Comparison of ENCODE assay signal across 8 cellular contexts in the genomic region with DNA sequence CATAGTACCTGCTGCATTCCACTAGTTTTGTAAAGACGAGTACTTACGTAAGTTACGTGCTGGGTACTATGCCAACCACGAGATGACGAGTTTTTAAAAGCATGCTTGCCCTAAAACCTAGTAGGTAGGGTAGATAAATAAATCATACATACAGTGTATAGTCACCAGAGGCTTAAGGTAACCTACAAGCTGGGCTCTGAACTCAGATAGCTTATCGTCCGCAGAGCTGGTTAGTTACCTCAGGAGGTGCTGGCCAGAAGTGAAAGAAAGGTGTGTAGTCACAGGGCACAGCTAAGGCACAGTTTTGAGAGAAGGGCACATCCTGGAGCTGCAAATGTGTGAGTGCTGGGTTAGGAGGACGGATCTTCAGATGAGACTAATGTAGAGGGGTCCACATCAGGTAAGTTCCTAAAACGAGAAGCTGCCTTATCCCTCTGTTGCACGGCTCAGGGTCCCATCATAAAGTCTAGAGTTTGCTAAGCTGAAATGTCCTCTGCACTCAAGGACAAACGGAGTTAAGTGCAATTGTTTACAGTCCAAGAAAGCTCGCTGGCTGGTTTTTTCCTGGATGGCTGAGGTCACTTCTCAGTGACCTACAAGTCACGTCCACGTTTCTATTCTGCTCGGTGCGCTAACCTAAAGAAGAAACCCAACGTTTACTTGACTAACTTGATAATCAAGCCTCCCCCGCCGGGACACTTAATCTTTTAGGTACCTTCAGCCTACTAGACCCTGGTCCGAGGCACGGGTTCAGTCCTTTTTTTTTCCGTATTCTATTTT. TPM values are rescaled to one million over a fixed set of nuclear protein-coding genes. Genes with fewer than 3 reads are reported as not detected.
A peak's percentile ranks its signal among the peaks of the same experiment; 100 is the strongest.
DNase-seq lines count a peak whose midpoint lies in the region; TF ChIP-seq lines count a peak whose summit lies in the region.

No MANE protein-coding gene starts in this region.

- H3K9me3 ChIP-seq in uterus: no peaks in the 10 kb centered on the region

- H3K27ac ChIP-seq in uterus: peak overlapping the region; percentile 90 to 96

- H3K36me3 ChIP-seq in uterus: no peaks in the 10 kb centered on the region

- intact Hi-C loops in uterus (cut with DNase I; ENCODE audit: low total_unique reads): no loop called here
- intact Hi-C loops in posterior cingulate gyrus (cut with DNase I): loop anchor here (2.0 kb wide), 1 partner anchor 70 kb away; a partner anchor contains a TSS

- DNase-seq in NCI-H2227 treated with DMSO at 0.1 percent for 48 hours (lab: John Stamatoyannopoulos, UW): peak; percentile 7
- no peak for DNase-seq in NCI-H2227 (lab: John Stamatoyannopoulos, UW; ENCODE audit: unreplicated experiment)
- no peak for DNase-seq in LNCaP clone FGC (ENCODE audit: low read depth)
- no peak for DNase-seq in chondrocyte (ENCODE audit: low spot score)
- peak; percentile 37 for DNase-seq in medulla oblongata (ENCODE audit: extremely low spot score)
- DNase-seq in uterus: peak in 1 of 2 donors; percentile 17
- DNase-seq in NCI-H187 treated with DMSO at 0.1 percent for 48 hours (lab: John Stamatoyannopoulos, UW): no peak
- no peak for DNase-seq in posterior cingulate gyrus

- TF ChIP-seq CTCF in LNCaP clone FGC (IDR thresholded peaks at IDR 0.05; ENCODE audit: control insufficient read depth, extremely low read depth, insufficient read depth): no peak
- no peak for TF ChIP-seq CTCF in chondrocyte (IDR thresholded peaks at IDR 0.05)
- no peak for TF ChIP-seq CTCF in uterus (IDR thresholded peaks at IDR 0.05)

- TF ChIP-seq POLR2A in uterus (IDR thresholded peaks at IDR 0.05): no peak

- peaks cover 33% of the 10 kb centered on the region for H3K4me1 Mint-ChIP-seq in chondrocyte (ENCODE audit: low read depth)

- peak overlapping the region; percentile 68 for H3K4me3 ChIP-seq in LNCaP clone FGC (ENCODE audit: low read depth, low read length)
- peak overlapping the region; percentile 85 to 100 for H3K4me3 ChIP-seq in uterus

- H3K36me3 Mint-ChIP-seq in chondrocyte (ENCODE audit: low read depth): peaks cover 8% of the 10 kb centered on the region

- peaks cover 0 to 7% of the 10 kb centered on the region in 2 donors for H3K4me1 ChIP-seq in uterus

- H3K4me3 Mint-ChIP-seq in chondrocyte (ENCODE audit: unreplicated experiment): peak overlapping the region; percentile 84

- peak overlapping the region; percentile 93 for H3K27ac Mint-ChIP-seq in chondrocyte (ENCODE audit: unreplicated experiment)

- H3K27me3 ChIP-seq in uterus: no peaks in the 10 kb centered on the region

- peaks cover 6% of the 10 kb centered on the region for H3K9me3 Mint-ChIP-seq in chondrocyte (ENCODE audit: low read depth)

- H3K27me3 Mint-ChIP-seq in chondrocyte (ENCODE audit: low read depth): no peaks in the 10 kb centered on the region

RNA-seq across cellular contexts. Expression of a gene that starts 1.1 kb away (rescaled TPM):
- total RNA-seq in chondrocyte: 10.2 to 14.3 TPM (median 10.6 TPM) in 3 replicates
- 10 to 100 TPM in 2 of 4 donors, 1 to 10 TPM in 2; 2.8 to 16.5 (median 11.3) TPM for total RNA-seq in uterus

Comparison
In these comparisons a context has a peak if more than half of its experiments do, and no peak if none do; other contexts are left out.
1. DNase-seq: peak in NCI-H2227 treated with DMSO at 0.1 percent for 48 hours (single experiment) and medulla oblongata (single experiment); none in NCI-H2227 (single experiment), LNCaP clone FGC (single experiment), chondrocyte (single experiment), NCI-H187 treated with DMSO at 0.1 percent for 48 hours (single experiment) and posterior cingulate gyrus (0 of 10).